Comparison of ENCODE assay signal across 12 cellular contexts in the genomic region with DNA sequence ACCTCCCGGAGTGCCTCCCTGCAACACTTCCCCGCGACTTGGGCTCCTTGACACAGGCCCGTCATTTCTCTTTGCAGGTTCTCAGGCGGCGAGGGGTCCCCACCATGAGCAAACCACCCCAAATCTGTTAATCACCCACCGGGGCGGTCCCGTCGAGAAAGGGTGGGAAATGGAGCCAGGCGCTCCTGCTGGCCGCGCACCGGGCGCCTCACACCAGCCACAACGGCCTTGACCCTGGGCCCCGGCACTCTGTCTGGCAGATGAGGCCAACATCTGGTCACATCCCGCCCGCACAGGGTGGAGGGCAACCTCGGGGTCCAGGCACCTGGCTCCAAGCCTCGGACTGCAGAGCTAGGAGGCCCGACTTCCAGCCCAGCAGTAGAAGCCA. TPM values are rescaled to one million over a fixed set of nuclear protein-coding genes. Genes with fewer than 3 reads are reported as not detected.
DNase-seq lines count a peak whose midpoint lies in the region; ATAC-seq, FAIRE-seq and TF ChIP-seq lines count a peak whose summit lies in the region.
"Had no signal": no experiment of that assay in that cellular context is flagged by ENCODE, and none has a peak within 500 bp of the region (broad histone marks: within the 10 kb centered on the region; RNA-seq: fewer than 3 reads in every experiment).

No MANE protein-coding gene starts in this region.

- no TSS peak for BruUV-seq in A673 (replicated peaks; lab: Mats Ljungman, UMichigan)
- BruUV-seq in GM12878 (replicated peaks; lab: Mats Ljungman, UMichigan) = no TSS peak

- DNase-seq in A673 (ENCODE audit: low spot score) (no peak), GM12892 (ENCODE audit: insufficient read length) (peak; percentile 2), GM12878 (ENCODE audit: low read depth, low spot score) (no peak), naive B cell (no peak), NOMO-1 treated with dmso at 0.1 percent for 144 hours (lab: John Stamatoyannopoulos, UW; ENCODE audit: unreplicated experiment) (no peak), Karpas-422 (no peak), nucleus accumbens (lab: John Stamatoyannopoulos, UW) (no peak)
- DNase-seq: NCI-H187 treated with DMSO at 0.1 percent for 48 hours had no signal

- FAIRE-seq in GM12892 (lab: Jason Lieb, UNC) (no peak), GM12878 (lab: Jason Lieb, UNC) (no peak)
- FAIRE-seq: keratinocyte had no signal

- no peak overlapping the region for H3K27ac Mint-ChIP-seq in naive B cell

- no peak overlapping the region for H2AFZ ChIP-seq in GM12878 (ENCODE audit: control insufficient read depth, low read depth, low read length)
- H2AFZ ChIP-seq in Karpas-422 (ENCODE audit: low read length) = no peak overlapping the region

- H3K4me2 ChIP-seq in GM12878 (ENCODE audit: control insufficient read depth, insufficient read depth) (no peak overlapping the region), Karpas-422 (ENCODE audit: low read depth, low read length, poor library complexity, severe bottlenecking) (no peak overlapping the region)

- peaks cover 3 to 9% (median 7%) of the 10 kb centered on the region in 3 donors for H3K4me1 Mint-ChIP-seq in naive B cell

- no peak for TF ChIP-seq CTCF in A673 (conservative IDR thresholded peaks at IDR 0.05; ENCODE audit: low read depth, low read length)
- TF ChIP-seq CTCF in GM12878 (IDR thresholded peaks at IDR 0.05 in 2 of 3, conservative IDR thresholded peaks at IDR 0.05 in 1 of 3; ENCODE audit: control insufficient read depth in 2 of 3, extremely low read depth in 1 of 3, insufficient read depth in 1 of 3, low read depth in 3 of 3, low read length in 3 of 3) = no peak

- SMC1A ChIA-PET in GM12878 (lab: Charles Lee; ENCODE audit: uncharacterized antibody, unreplicated experiment) = interaction anchor here (0.8 to 3.8 kb wide), 6 partner anchors 11 to 190 kb away, joined by 3 to 18 read pairs (median 6); no protein-coding TSS in a partner anchor

- RAD21 ChIA-PET in GM12878 (lab: Charles Lee; ENCODE audit: unreplicated experiment) = interaction anchor here (1.2 to 1.7 kb wide), 4 partner anchors 18 to 87 kb away, joined by 3 to 7 read pairs (median 6); no protein-coding TSS in a partner anchor

- peak; percentile 25 for ATAC-seq in GM12878
- no peak for ATAC-seq in naive B cell (ENCODE audit: low read depth in 2 of 2)
- ATAC-seq in HG03280 (IDR thresholded peaks at IDR 0.05; ENCODE audit: unreplicated experiment) = no peak

- H3K4me3 Mint-ChIP-seq in naive B cell = peak overlapping the region in 6 of 8 donors; percentile 37 to 75 (median 44)

- CTCF ChIA-PET in A673 (lab: Charles Lee) = no interaction called here
- CTCF ChIA-PET in GM12878 (lab: Yijun Ruan, JAX) = interaction anchor here (1.0 to 1.3 kb wide), 2 partner anchors 20 to 350 kb away, joined by 3 to 8 read pairs; no protein-coding TSS in a partner anchor

- H3K36me3 Mint-ChIP-seq in naive B cell = no peaks in the 10 kb centered on the region

- intact Hi-C loops in A673 (cut with micrococcal nuclease; ENCODE audit: unreplicated experiment) (no loop called here), GM12878 (cut with micrococcal nuclease; ENCODE audit: unreplicated experiment) (loop anchor here (1.0 kb wide), 1 partner anchor 18 kb away; no protein-coding TSS in a partner anchor)

- no peaks in the 10 kb centered on the region for H3K9me3 Mint-ChIP-seq in naive B cell

- peaks cover 0 to 24% (median 7%) of the 10 kb centered on the region in 3 donors for H3K27me3 Mint-ChIP-seq in naive B cell

- H3K27me3 ChIP-seq in A673 (replicated peaks; ENCODE audit: insufficient read depth, low read depth, low read length, poor library complexity) (no peaks in the 10 kb centered on the region), GM12878 (replicated peaks in 1 of 2; ENCODE audit: control insufficient read depth in 2 of 2, insufficient read depth in 2 of 2, low read length in 1 of 2) (no peaks in the 10 kb centered on the region; a peak in 1 of 4 replicates), Karpas-422 (ENCODE audit: low read length) (no peaks in the 10 kb centered on the region)

- no peaks in the 10 kb centered on the region for H3K9me3 ChIP-seq in A673 (ENCODE audit: low read depth, low read length, poor library complexity, severe bottlenecking)
- H3K9me3 ChIP-seq in GM12878 (replicated peaks; ENCODE audit: control insufficient read depth, insufficient read depth, low read length) = no peaks in the 10 kb centered on the region; the same call in 2 of the 3 replicates
- no peaks in the 10 kb centered on the region for H3K9me3 ChIP-seq in Karpas-422 (ENCODE audit: low read length)
- H3K9me3 ChIP-seq: HAP-1 had no signal

- H3K79me2 ChIP-seq in GM12878 (ENCODE audit: control insufficient read depth, insufficient read depth, low read length) (no peaks in the 10 kb centered on the region), Karpas-422 (ENCODE audit: low read length) (peaks cover 16% of the 10 kb centered on the region)

- in situ Hi-C loops in GM12878 (cut with MboI) = no loop called here

- H3K9me2 ChIP-seq in Karpas-422 (replicated peaks; ENCODE audit: insufficient read depth, low read length) = no peaks in the 10 kb centered on the region

- H3K36me3 ChIP-seq in A673 (ENCODE audit: insufficient read depth, low read length, poor library complexity, severe bottlenecking) = no peaks in the 10 kb centered on the region
- H3K36me3 ChIP-seq in GM12878 (ENCODE audit: control insufficient read depth in 2 of 2, insufficient read depth in 2 of 2, low read length in 1 of 2) = no peaks in the 10 kb centered on the region; a peak in 1 of 4 replicates
- H3K36me3 ChIP-seq in Karpas-422 (ENCODE audit: insufficient read depth, low read length) = no peaks in the 10 kb centered on the region

- POLR2A ChIA-PET in A673 (lab: Charles Lee; ENCODE audit: low non-redundant PET) = no interaction called here
- POLR2A ChIA-PET in GM12878 (lab: Charles Lee) = interaction anchor here (1.7 to 3.0 kb wide), 3 partner anchors 17 to 189 kb away, joined by 6 to 14 read pairs (median 9); no protein-coding TSS in a partner anchor

- 72% methylated on average over 22 of the region's 22 CpGs for WGBS in GM12878 (ENCODE audit: insufficient coverage, insufficient replicate concordance, low lambda C conversion rate, missing lambda C conversion rate)

- H3K4me1 ChIP-seq in A673 (ENCODE audit: insufficient read depth, low read length, poor library complexity, severe bottlenecking) = peaks cover 5% of the 10 kb centered on the region
- H3K4me1 ChIP-seq in GM12878 (ENCODE audit: control insufficient read depth, insufficient read depth, low read length) = no peaks in the 10 kb centered on the region
- H3K4me1 ChIP-seq in Karpas-422 (ENCODE audit: low read length) = peaks cover 26% of the 10 kb centered on the region

- H3K9ac ChIP-seq in GM12878 (ENCODE audit: control insufficient read depth, insufficient read depth, low read length) (no peak overlapping the region), Karpas-422 (ENCODE audit: low read length) (no peak overlapping the region)

- no peak for TF ChIP-seq POLR2A in GM12892 (IDR thresholded peaks at IDR 0.05; ENCODE audit: low read depth, low read length)
- TF ChIP-seq POLR2A in GM12878 (IDR thresholded peaks at IDR 0.05; ENCODE audit: low read depth, low read length) = no peak

- H3K4me3 ChIP-seq in A673 (ENCODE audit: low read depth, low read length, poor library complexity, severe bottlenecking) (peak overlapping the region; percentile 50), GM12878 (no peak overlapping the region), Karpas-422 (ENCODE audit: low read length) (no peak overlapping the region)

- TF ChIP-seq EP300 in GM12878 (IDR thresholded peaks at IDR 0.05; ENCODE audit: borderline replicate concordance in 1 of 2, control insufficient read depth in 1 of 2, low read depth in 2 of 2, low read length in 2 of 2) = no peak

- TF ChIP-seq RAD21 in GM12878 (IDR thresholded peaks at IDR 0.05; ENCODE audit: insufficient read depth, low read depth, low read length) = no peak

- H3K27ac ChIP-seq in A673 (ENCODE audit: low read depth, low read length, poor library complexity, severe bottlenecking) = no peak overlapping the region
- H3K27ac ChIP-seq in GM12878 (ENCODE audit: control insufficient read depth, insufficient read depth) = no peak overlapping the region
- no peak overlapping the region for H3K27ac ChIP-seq in Karpas-422 (ENCODE audit: low read length)

- H4K20me1 ChIP-seq in GM12878 (ENCODE audit: control insufficient read depth, insufficient read depth) (no peaks in the 10 kb centered on the region; the same call in 1 of the 2 replicates), Karpas-422 (ENCODE audit: insufficient read depth, low read depth, low read length) (no peaks in the 10 kb centered on the region)

RNA-seq across cellular contexts. Expression of a gene that starts 0.8 kb away (rescaled TPM):
- total RNA-seq in A673 (2021) (14.2 and 17.1 TPM in 2 replicates), GM12878 (2014; rRNA removed) (8.6 and 9.0 TPM in 2 replicates), GM12878 (2014; rRNA removed; fragmentation: Illumina TruSeq; extraction: Trizol) (3.4 and 3.5 TPM in 2 replicates), GM12878 (2021) (14.8 and 21.5 TPM in 2 replicates)
- 0.15 TPM for polyA plus RNA-seq in GM12892 (2012; ENCODE audit: missing spikeins)
- total RNA-seq in GM12878 (2013; cell fraction: nucleolus; rRNA removed) = 29.3 and 36.2 TPM in 2 replicates
- 0.05 TPM for polyA plus RNA-seq in GM12878 (2011; ENCODE audit: low read depth)
- polyA plus RNA-seq in GM12878 (2011; rRNA removed) (2.4 and 3.8 TPM in 2 replicates), GM12878 (2014; fragmentation: Illumina TruSeq; extraction: Trizol) (0.57 and 2.4 TPM in 2 replicates), GM12878 (2014; fragmentation: Nextera tagmentation; extraction: Ambion mirVana) (under 1 TPM; 0.08 to 0.55 TPM), GM12878 (2014; rRNA removed) (17.4 and 17.8 TPM in 2 replicates), GM12878 (2016; fragmentation: Nextera tagmentation; extraction: Ambion mirVana) (1 to 10 TPM; 6.1 to 6.5 TPM), naive B cell (ENCODE audit: low read depth in 6 of 6) (not detected)
- polyA plus RNA-seq in GM12878 (2011; cell fraction: cytosol; rRNA removed) = 4.6 and 8.2 TPM in 2 replicates
- 52.7 and 80.1 TPM in 2 replicates for polyA plus RNA-seq in GM12878 (2011; cell fraction: nucleus; rRNA removed)
- polyA plus RNA-seq in GM12878 (2012) = 0.95 and 1.0 TPM in 2 replicates
- polyA minus RNA-seq in GM12878 (2011; rRNA and poly(A)+ RNA removed) = 1.9 and 5.6 TPM in 2 replicates
- 3.5 and 6.3 TPM in 2 replicates for polyA minus RNA-seq in GM12878 (2011; cell fraction: cytosol; rRNA and poly(A)+ RNA removed)
- 10.5 and 15.5 TPM in 2 replicates for polyA minus RNA-seq in GM12878 (2011; cell fraction: nucleus; rRNA and poly(A)+ RNA removed)
- total RNA-seq in Karpas-422 (2014; rRNA removed; shearing (Covaris generic); ENCODE audit: low replicate concordance) = 2.2 and 3.3 TPM in 2 replicates
- total RNA-seq: fibroblast of lung had no signal
- polyA plus RNA-seq: fibroblast of lung, keratinocyte had no signal

RNA-seq across cellular contexts. Expression of a gene that starts 49.3 kb away (rescaled TPM):
- total RNA-seq in A673 (2021) (128 and 146 TPM in 2 replicates), GM12878 (2014; rRNA removed) (266 and 278 TPM in 2 replicates), GM12878 (2014; rRNA removed; fragmentation: Illumina TruSeq; extraction: Trizol) (142 and 171 TPM in 2 replicates), GM12878 (2021) (140 and 147 TPM in 2 replicates)
- polyA plus RNA-seq in GM12892 (2012; ENCODE audit: missing spikeins) = 44.0 TPM
- 93.2 and 118 TPM in 2 replicates for total RNA-seq in GM12878 (2013; cell fraction: nucleolus; rRNA removed)
- 72.4 TPM for polyA plus RNA-seq in GM12878 (2011; ENCODE audit: low read depth)
- polyA plus RNA-seq in GM12878 (2011; rRNA removed) (80.8 and 124 TPM in 2 replicates), GM12878 (2014; fragmentation: Illumina TruSeq; extraction: Trizol) (87.8 and 163 TPM in 2 replicates), GM12878 (2014; fragmentation: Nextera tagmentation; extraction: Ambion mirVana) (10 to 100 TPM in 1 of 2 experiments, 1 to 10 TPM in 1; 2.9 to 22.8 TPM), GM12878 (2014; rRNA removed) (195 and 219 TPM in 2 replicates), GM12878 (2016; fragmentation: Nextera tagmentation; extraction: Ambion mirVana) (10 to 100 TPM; 34.2 to 39.9 TPM), naive B cell (ENCODE audit: low read depth in 6 of 6) (10 to 100 TPM; 24.5 to 65.2 (median 41.4) TPM)
- polyA plus RNA-seq in GM12878 (2011; cell fraction: cytosol; rRNA removed) = 135 and 191 TPM in 2 replicates
- polyA plus RNA-seq in GM12878 (2011; cell fraction: nucleus; rRNA removed) = 148 and 184 TPM in 2 replicates
- 82.8 and 110 TPM in 2 replicates for polyA plus RNA-seq in GM12878 (2012)
- polyA minus RNA-seq in GM12878 (2011; rRNA and poly(A)+ RNA removed) = 125 and 188 TPM in 2 replicates
- polyA minus RNA-seq in GM12878 (2011; cell fraction: cytosol; rRNA and poly(A)+ RNA removed) = 55.8 and 65.4 TPM in 2 replicates
- 43.2 and 68.0 TPM in 2 replicates for polyA minus RNA-seq in GM12878 (2011; cell fraction: nucleus; rRNA and poly(A)+ RNA removed)
- 141 and 164 TPM in 2 replicates for total RNA-seq in Karpas-422 (2014; rRNA removed; shearing (Covaris generic); ENCODE audit: low replicate concordance)
